In genomic region chr12:78863482-78864427, GRCh38 we compare ENCODE assay signal across 8 cellular contexts. TPM values are rescaled to one million over a fixed set of nuclear protein-coding genes. Genes with fewer than 3 reads are reported as not detected.
DNase-seq lines count a peak whose midpoint lies in the region; ATAC-seq and TF ChIP-seq lines count a peak whose summit lies in the region.

No MANE protein-coding gene starts in this region.

- H3K36me3 ChIP-seq in KOPT-K1 (ENCODE audit: insufficient read depth, low read length) (no peaks in the 10 kb centered on the region), SK-N-SH (replicated peaks in 1 of 2; ENCODE audit: control insufficient read depth in 1 of 2, insufficient read depth in 2 of 2, low read length in 1 of 2) (peaks cover 0 to 14% of the 10 kb centered on the region in 2 experiments), ovary (no peaks in the 10 kb centered on the region)

- under 1% methylated on average over 41 of the region's 41 CpGs for WGBS in SK-N-SH (ENCODE audit: low lambda C conversion rate)
- 1 to 3% (median 2%) methylated on average over 41 of the region's 41 CpGs for WGBS in ovary, 3 donors

- no peak for TF ChIP-seq POLR2A in ovary (IDR thresholded peaks at IDR 0.05)

- H3K9me3 ChIP-seq in KOPT-K1 (ENCODE audit: insufficient read depth, low read length, poor library complexity, severe bottlenecking) (no peaks in the 10 kb centered on the region), SK-N-SH (no peaks in the 10 kb centered on the region), ovary (no peaks in the 10 kb centered on the region)

- TF ChIP-seq CTCF in SK-N-SH (IDR thresholded peaks at IDR 0.05) (no peak; the same call in 1 of the 2 replicates), foreskin keratinocyte (conservative IDR thresholded peaks at IDR 0.05) (peak; percentile 1), ovary (IDR thresholded peaks at IDR 0.05) (no peak)

- peaks cover 17% of the 10 kb centered on the region for H3F3A ChIP-seq in SK-N-SH (replicated peaks; ENCODE audit: insufficient read depth)

- peak overlapping the region; percentile 77 for H3K9ac ChIP-seq in SK-N-SH

- intact Hi-C loops in ovary (cut with DNase I): no loop called here

- no peaks in the 10 kb centered on the region for H3K27me3 ChIP-seq in SK-N-SH (ENCODE audit: insufficient read depth)
- peaks cover 38% of the 10 kb centered on the region for H3K27me3 ChIP-seq in foreskin keratinocyte
- H3K27me3 ChIP-seq in ovary: no peaks in the 10 kb centered on the region

- ATAC-seq in GM21528 (IDR thresholded peaks at IDR 0.05; ENCODE audit: low FRiP score, unreplicated experiment) (peak; percentile 62), foreskin keratinocyte (peak; percentile 84)

- peak; percentile 31; the same call in 1 of the 2 replicates for TF ChIP-seq RAD21 in SK-N-SH (IDR thresholded peaks at IDR 0.05; ENCODE audit: low read length)

- H2AFZ ChIP-seq in SK-N-SH (ENCODE audit: low read depth): peak overlapping the region; percentile 95

- DNase-seq in DMS 273 treated with DMSO at 0.1 percent for 48 hours (lab: John Stamatoyannopoulos, UW): peak; percentile 55
- peak; percentile 75 for DNase-seq in SK-N-SH
- DNase-seq in foreskin keratinocyte: peak; percentile 46 to 64
- peak; percentile 16 to 68 (median 56) for DNase-seq in ovary
- DNase-seq in stimulated activated CD4-positive, alpha-beta T cell treated with anti-CD3 and anti-CD28 coated beads, Interleukin-2, amount 100 ng/mL, for 24 hours: no peak
- DNase-seq in epidermal melanocyte (ENCODE audit: insufficient read length, low spot score): no peak

- H3K4me2 ChIP-seq in SK-N-SH: peak overlapping the region; percentile 79

- peaks cover 5 to 15% of the 10 kb centered on the region in 2 experiments; a peak in 2 of 4 replicates for H3K4me1 ChIP-seq in SK-N-SH (ENCODE audit: control insufficient read depth in 1 of 2, insufficient read depth in 2 of 2, low read depth in 1 of 2, low read length in 1 of 2)
- peaks cover 7% of the 10 kb centered on the region for H3K4me1 ChIP-seq in foreskin keratinocyte
- no peaks in the 10 kb centered on the region for H3K4me1 ChIP-seq in ovary (ENCODE audit: insufficient read depth)

- H3K27ac ChIP-seq in KOPT-K1 (ENCODE audit: low read depth, low read length, poor library complexity, severe bottlenecking): peak overlapping the region; percentile 68
- H3K27ac ChIP-seq in SK-N-SH (ENCODE audit: low read depth in 2 of 2, low read length in 1 of 2): peak overlapping the region; percentile 87 to 95
- peak overlapping the region; percentile 56 for H3K27ac ChIP-seq in foreskin keratinocyte
- peak overlapping the region in 1 of 2 donors; percentile 71 for H3K27ac ChIP-seq in ovary

- peak overlapping the region; percentile 90 to 97 for H3K4me3 ChIP-seq in SK-N-SH (ENCODE audit: low read depth in 2 of 2, low read length in 1 of 2)
- peak overlapping the region; percentile 60 for H3K4me3 ChIP-seq in ovary

- no peaks in the 10 kb centered on the region; the same call in 1 of the 2 replicates for H4K20me1 ChIP-seq in SK-N-SH (ENCODE audit: insufficient read depth)

- H3K79me2 ChIP-seq in SK-N-SH (ENCODE audit: insufficient read depth): peaks cover 36% of the 10 kb centered on the region

- CTCF ChIA-PET in SK-N-SH (lab: Yijun Ruan, JAX): interaction anchor here (0.6 to 1.7 kb wide), 5 partner anchors 88 to 568 kb away, joined by 3 to 7 read pairs (median 4); no protein-coding TSS in a partner anchor

- no peaks in the 10 kb centered on the region; the same call in 1 of the 2 replicates for H3K9me2 ChIP-seq in SK-N-SH

- POLR2A ChIA-PET in SK-N-SH (lab: Yijun Ruan, JAX): interaction anchor here (0.6 to 2.2 kb wide), 11 partner anchors 9 to 483 kb away, joined by 3 to 8 read pairs (median 4); no protein-coding TSS in a partner anchor

- peak in 1 of 2 experiments; percentile 42; a peak in 1 of 4 replicates for TF ChIP-seq EP300 in SK-N-SH (IDR thresholded peaks at IDR 0.05; ENCODE audit: borderline replicate concordance in 1 of 2, low read depth in 1 of 2, low read length in 1 of 2)
- TF ChIP-seq EP300 in ovary (IDR thresholded peaks at IDR 0.05): no peak

TF ChIP-seq in SK-N-SH, 30 proteins besides CTCF, POLR2A, EP300 and RAD21:
- TF ChIP-seq FOXM1 (IDR thresholded peaks at IDR 0.05; ENCODE audit: low read depth) (no peak), REST (IDR thresholded peaks at IDR 0.05; ENCODE audit: low read depth, low read length) (no peak; the same call in 1 of the 2 replicates), FOXJ3 (CRISPR knock-in tag; IDR thresholded peaks at IDR 0.05) (no peak), TCF12 (IDR thresholded peaks at IDR 0.05) (peak; percentile 31; the same call in 1 of the 2 replicates), TAF1 (IDR thresholded peaks at IDR 0.05; ENCODE audit: borderline replicate concordance, low read depth, low read length) (peak; percentile 9; the same call in 1 of the 2 replicates), PBX3 (IDR thresholded peaks at IDR 0.05) (peak; percentile 41), SIN3A (IDR thresholded peaks at IDR 0.05; ENCODE audit: borderline replicate concordance, low read depth, low read length) (peak; percentile 51; the same call in 1 of the 2 replicates), SMC3 (IDR thresholded peaks at IDR 0.05; ENCODE audit: low read depth, low read length) (no peak), CHD2 (IDR thresholded peaks at IDR 0.05; ENCODE audit: low read length, partially characterized antibody) (peak; percentile 82)
TF ChIP-seq in SK-N-SH: peak in this region for 5.

RNA-seq across cellular contexts. Expression of gene SYT1, which starts 0.8 kb away (rescaled TPM):
- 12.7 and 17.0 TPM in 2 replicates for polyA plus RNA-seq in SK-N-SH (2012; rRNA removed)
- polyA plus RNA-seq in SK-N-SH (2012; cell fraction: cytosol; rRNA removed): 19.5 and 23.3 TPM in 2 replicates
- 6.7 and 11.9 TPM in 2 replicates for polyA plus RNA-seq in SK-N-SH (2012; cell fraction: nucleus; rRNA removed)
- 0.74 and 1.7 TPM in 2 replicates for total RNA-seq in foreskin keratinocyte
- polyA plus RNA-seq in foreskin keratinocyte: 0.20 and 0.32 TPM in 2 replicates
- total RNA-seq in ovary: 10 to 100 TPM in 3 of 7 donors, 1 to 10 TPM in 3, under 1 TPM in 1; 0.45 to 18.3 (median 9.7) TPM
- polyA plus RNA-seq in ovary: 10 to 100 TPM in 1 of 2 donors, 1 to 10 TPM in 1; 4.2 to 11.0 TPM

Comparison
In these comparisons a context has a peak if more than half of its experiments do, and no peak if none do; other contexts are left out.
1. DNase-seq: peak in DMS 273 treated with DMSO at 0.1 percent for 48 hours (single experiment), SK-N-SH (single experiment), foreskin keratinocyte (2 of 2) and ovary (5 of 5); none in stimulated activated CD4-positive, alpha-beta T cell treated with anti-CD3 and anti-CD28 coated beads, Interleukin-2, amount 100 ng/mL, for 24 hours (0 of 2) and epidermal melanocyte (single experiment).